Comparison of ENCODE assay signal across 13 cellular contexts in the genomic region with DNA sequence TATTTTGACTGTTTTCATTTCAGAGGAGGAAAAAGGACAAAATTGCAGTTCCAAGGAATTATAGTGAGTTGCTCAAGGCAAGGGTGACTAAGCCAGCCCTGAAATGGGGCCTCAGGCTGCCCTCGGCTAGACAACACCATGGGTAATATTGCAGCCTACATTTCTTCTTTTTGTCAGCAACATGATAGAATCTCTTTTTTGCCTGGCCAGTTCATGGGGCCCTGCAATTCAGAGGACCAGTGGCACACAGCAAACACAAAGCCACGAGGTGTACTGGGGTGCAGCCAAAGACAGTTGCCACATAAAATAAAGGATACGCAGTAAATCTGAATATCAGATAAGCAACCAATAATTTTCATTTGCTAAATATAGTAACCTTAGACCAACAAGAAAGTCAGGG. TPM values are rescaled to one million over a fixed set of nuclear protein-coding genes. Genes with fewer than 3 reads are reported as not detected.
DNase-seq lines count a peak whose midpoint lies in the region; ATAC-seq and TF ChIP-seq lines count a peak whose summit lies in the region.
"Had no signal": no experiment of that assay in that cellular context is flagged by ENCODE, and none has a peak within 500 bp of the region (broad histone marks: within the 10 kb centered on the region; RNA-seq: fewer than 3 reads in every experiment).

No MANE protein-coding gene starts in this region.

- no peaks in the 10 kb centered on the region for H3K9me3 Mint-ChIP-seq in WTC11
- H3K9me3 Mint-ChIP-seq: mesothelial cell of epicardium had no signal

- peak overlapping the region in 1 of 5 donors; percentile 25 for H3K9ac ChIP-seq in subcutaneous abdominal adipose tissue (ENCODE audit: low read length in 5 of 5)

- peaks cover 22% of the 10 kb centered on the region for H3K36me3 Mint-ChIP-seq in WTC11

- no peak for TF ChIP-seq CTCF in WTC11 (IDR thresholded peaks at IDR 0.05)

- ATAC-seq in WTC11 (no peak), GM21367 (IDR thresholded peaks at IDR 0.05; ENCODE audit: unreplicated experiment) (no peak)
- ATAC-seq: body of pancreas, gastrocnemius medialis had no signal

- H3K27me3 ChIP-seq in subcutaneous abdominal adipose tissue (ENCODE audit: control insufficient read depth in 5 of 5, insufficient read depth in 4 of 5, low read length in 5 of 5) = no peaks in the 10 kb centered on the region
- H3K27me3 ChIP-seq: body of pancreas had no signal

- H3K4me3 Mint-ChIP-seq in WTC11 = no peak overlapping the region
- H3K4me3 Mint-ChIP-seq: mesothelial cell of epicardium had no signal

- peaks cover 0 to 3% (median 0%) of the 10 kb centered on the region in 5 donors for H3K9me3 ChIP-seq in subcutaneous abdominal adipose tissue (ENCODE audit: control insufficient read depth in 5 of 5, low read length in 5 of 5)
- H3K9me3 ChIP-seq: body of pancreas, gastrocnemius medialis had no signal

- POLR2A ChIA-PET in WTC11 (lab: Charles Lee) = no interaction called here

- H3K4me3 ChIP-seq in subcutaneous abdominal adipose tissue (ENCODE audit: low read depth in 1 of 5, low read length in 5 of 5) = no peak overlapping the region
- H3K4me3 ChIP-seq: body of pancreas, gastrocnemius medialis had no signal

- peaks cover 42% of the 10 kb centered on the region for H3K4me1 Mint-ChIP-seq in WTC11

- H3K27me3 Mint-ChIP-seq in WTC11 (ENCODE audit: low read depth) = no peaks in the 10 kb centered on the region

- H3K27ac Mint-ChIP-seq in WTC11 = peak overlapping the region; percentile 29; the same call in 1 of the 2 replicates

- DNase-seq in HCEC 1CT = peak; percentile 17
- no peak for DNase-seq in WTC11 (ENCODE audit: low spot score)
- DNase-seq in iris pigment epithelial cell (ENCODE audit: low read depth) = peak; percentile 88
- no peak for DNase-seq in superior temporal gyrus (ENCODE audit: extremely low spot score)
- no peak for DNase-seq in DMS 273 (lab: John Stamatoyannopoulos, UW; ENCODE audit: unreplicated experiment)
- DNase-seq: activated CD8-positive, alpha-beta memory T cell treated with anti-CD3 and anti-CD28 coated beads, Interleukin-2, amount 50 U/mL, for 4 hours; gastrocnemius medialis; NCI-H1048; NK-92 treated with Interleukin-12 subunit alpha and Interleukin-12 subunit beta, amount 100 ng/mL, for 24 hours had no signal

- peaks cover 0 to 23% (median 16%) of the 10 kb centered on the region in 5 donors for H3K4me1 ChIP-seq in subcutaneous abdominal adipose tissue (ENCODE audit: control insufficient read depth in 5 of 5, insufficient read depth in 5 of 5, low read length in 5 of 5)
- H3K4me1 ChIP-seq: body of pancreas, gastrocnemius medialis had no signal

- H3K27ac ChIP-seq in subcutaneous abdominal adipose tissue (ENCODE audit: low read depth, low read length) = peak overlapping the region; percentile 56

- no peaks in the 10 kb centered on the region for H3K36me3 ChIP-seq in subcutaneous abdominal adipose tissue (ENCODE audit: control insufficient read depth in 5 of 5, insufficient read depth in 5 of 5, low read length in 5 of 5)
- H3K36me3 ChIP-seq: gastrocnemius medialis had no signal

- CTCF ChIA-PET in WTC11 (lab: Charles Lee) = no interaction called here

TF ChIP-seq in WTC11, 78 proteins besides CTCF, POLR2A, EP300 and RAD21:
- no peak for TF ChIP-seq GRHL2 (CRISPR knock-in tag; IDR thresholded peaks at IDR 0.05; ENCODE audit: insufficient replicate concordance, severe bottlenecking)
- no peak for TF ChIP-seq MXD4 (CRISPR knock-in tag; IDR thresholded peaks at IDR 0.05; ENCODE audit: borderline replicate concordance)
- TF ChIP-seq ZNF317 (CRISPR knock-in tag; IDR thresholded peaks at IDR 0.05; ENCODE audit: borderline replicate concordance, low read depth) = no peak
- TF ChIP-seq RELA (CRISPR knock-in tag; IDR thresholded peaks at IDR 0.05; ENCODE audit: borderline replicate concordance) = no peak
- TF ChIP-seq OVOL2 (CRISPR knock-in tag; IDR thresholded peaks at IDR 0.05; ENCODE audit: borderline replicate concordance) = no peak
- TF ChIP-seq, protein P1, sequence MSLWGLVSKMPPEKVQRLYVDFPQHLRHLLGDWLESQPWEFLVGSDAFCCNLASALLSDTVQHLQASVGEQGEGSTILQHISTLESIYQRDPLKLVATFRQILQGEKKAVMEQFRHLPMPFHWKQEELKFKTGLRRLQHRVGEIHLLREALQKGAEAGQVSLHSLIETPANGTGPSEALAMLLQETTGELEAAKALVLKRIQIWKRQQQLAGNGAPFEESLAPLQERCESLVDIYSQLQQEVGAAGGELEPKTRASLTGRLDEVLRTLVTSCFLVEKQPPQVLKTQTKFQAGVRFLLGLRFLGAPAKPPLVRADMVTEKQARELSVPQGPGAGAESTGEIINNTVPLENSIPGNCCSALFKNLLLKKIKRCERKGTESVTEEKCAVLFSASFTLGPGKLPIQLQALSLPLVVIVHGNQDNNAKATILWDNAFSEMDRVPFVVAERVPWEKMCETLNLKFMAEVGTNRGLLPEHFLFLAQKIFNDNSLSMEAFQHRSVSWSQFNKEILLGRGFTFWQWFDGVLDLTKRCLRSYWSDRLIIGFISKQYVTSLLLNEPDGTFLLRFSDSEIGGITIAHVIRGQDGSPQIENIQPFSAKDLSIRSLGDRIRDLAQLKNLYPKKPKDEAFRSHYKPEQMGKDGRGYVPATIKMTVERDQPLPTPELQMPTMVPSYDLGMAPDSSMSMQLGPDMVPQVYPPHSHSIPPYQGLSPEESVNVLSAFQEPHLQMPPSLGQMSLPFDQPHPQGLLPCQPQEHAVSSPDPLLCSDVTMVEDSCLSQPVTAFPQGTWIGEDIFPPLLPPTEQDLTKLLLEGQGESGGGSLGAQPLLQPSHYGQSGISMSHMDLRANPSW (CRISPR knock-in tag; conservative IDR thresholded peaks at IDR 0.05; ENCODE audit: low read depth) = no peak
- TF ChIP-seq, protein P2, sequence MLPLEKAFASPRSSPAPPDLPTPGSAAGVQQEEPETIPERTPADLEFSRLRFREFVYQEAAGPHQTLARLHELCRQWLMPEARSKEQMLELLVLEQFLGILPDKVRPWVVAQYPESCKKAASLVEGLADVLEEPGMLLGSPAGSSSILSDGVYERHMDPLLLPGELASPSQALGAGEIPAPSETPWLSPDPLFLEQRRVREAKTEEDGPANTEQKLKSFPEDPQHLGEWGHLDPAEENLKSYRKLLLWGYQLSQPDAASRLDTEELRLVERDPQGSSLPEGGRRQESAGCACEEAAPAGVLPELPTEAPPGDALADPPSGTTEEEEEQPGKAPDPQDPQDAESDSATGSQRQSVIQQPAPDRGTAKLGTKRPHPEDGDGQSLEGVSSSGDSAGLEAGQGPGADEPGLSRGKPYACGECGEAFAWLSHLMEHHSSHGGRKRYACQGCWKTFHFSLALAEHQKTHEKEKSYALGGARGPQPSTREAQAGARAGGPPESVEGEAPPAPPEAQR (CRISPR knock-in tag; IDR thresholded peaks at IDR 0.05) = no peak
- no peak for TF ChIP-seq ZNF232 (CRISPR knock-in tag; IDR thresholded peaks at IDR 0.05)
- TF ChIP-seq NR2C2 (CRISPR knock-in tag; IDR thresholded peaks at IDR 0.05) = no peak
TF ChIP-seq in WTC11: peak in this region for 0.

RNA-seq across cellular contexts. Expression of a gene that starts 41.8 kb away (rescaled TPM):
- 89.0 to 97.9 TPM (median 92.5 TPM) in 3 replicates for total RNA-seq in WTC11 (2021)

Comparison
In these comparisons a context has a peak if more than half of its experiments do, and no peak if none do; other contexts are left out.
1. DNase-seq: peak in HCEC 1CT (single experiment) and iris pigment epithelial cell (single experiment); none in WTC11 (single experiment), superior temporal gyrus (single experiment) and DMS 273 (single experiment).